In the genomic region with DNA sequence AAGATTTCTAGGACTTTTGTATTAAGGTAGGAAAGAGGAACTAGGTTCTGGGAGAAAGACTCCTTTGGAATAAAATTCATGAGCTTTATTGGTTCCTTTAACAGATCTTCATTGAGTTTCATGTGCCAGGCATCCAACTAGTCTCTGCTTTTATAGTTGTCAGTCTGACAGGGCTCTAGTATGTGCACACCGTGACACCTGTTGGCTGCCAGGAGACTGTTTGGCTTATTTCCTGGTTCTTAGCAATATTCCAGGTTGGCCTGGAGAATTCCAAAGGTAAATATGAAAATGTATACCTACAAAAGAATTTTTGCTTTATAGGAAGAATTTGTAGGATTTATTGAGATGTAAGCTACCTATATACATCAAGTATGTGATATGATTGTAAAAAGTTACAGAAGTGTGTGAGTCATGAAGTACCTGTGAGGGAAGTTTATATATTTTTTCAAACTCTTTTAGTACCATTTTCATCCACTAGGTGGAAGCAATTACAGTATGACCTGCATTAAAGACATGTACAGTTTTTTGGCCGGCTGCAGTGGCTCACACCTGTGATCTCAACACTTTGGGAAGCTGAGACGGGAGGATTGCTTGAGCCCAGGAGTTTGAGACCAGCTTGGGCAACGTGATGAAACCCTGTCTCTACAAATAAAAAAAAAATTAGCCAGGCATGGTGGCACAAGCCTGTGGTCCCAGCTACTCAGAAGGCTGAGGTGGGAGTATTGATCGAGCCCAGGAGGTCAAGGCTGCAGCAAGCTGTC, we compare ENCODE assay signal across 8 cellular contexts.
A peak's percentile ranks its signal among the peaks of the same experiment; 100 is the strongest.
DNase-seq lines count a peak whose midpoint lies in the region; ATAC-seq, FAIRE-seq and TF ChIP-seq lines count a peak whose summit lies in the region.

No MANE protein-coding gene starts in this region.

- DNase-seq in DMS 273 treated with DMSO at 0.1 percent for 48 hours (lab: John Stamatoyannopoulos, UW) (peak; percentile 32), GM19239 (ENCODE audit: insufficient read length, low spot score) (peak; percentile 18), NCI-H2171 (lab: John Stamatoyannopoulos, UW) (peak; percentile 73), foreskin fibroblast (peak; percentile 14 to 62), pons (ENCODE audit: low spot score) (peak; percentile 60)
- DNase-seq in activated CD4-positive, alpha-beta T cell treated with anti-CD3 and anti-CD28 coated beads for 48 hours = peak; percentile 16
- no peak for DNase-seq in effector CD4-positive, alpha-beta T cell

- peak; percentile 88 for ATAC-seq in HG03139 (IDR thresholded peaks at IDR 0.05; ENCODE audit: unreplicated experiment)

- FAIRE-seq in GM19239 (lab: Jason Lieb, UNC) = peak; percentile 75

- peak; percentile 36 for TF ChIP-seq CTCF in foreskin fibroblast (IDR thresholded peaks at IDR 0.05; ENCODE audit: low read depth, low read length)

- no peak overlapping the region for H3K4me3 ChIP-seq in foreskin fibroblast (ENCODE audit: low read depth in 1 of 2, low read length in 2 of 2)
